8 cellular contexts compared by ENCODE assay signal in genomic region chr2:70553334-70553583, GRCh38. TPM values are rescaled to one million over a fixed set of nuclear protein-coding genes. Genes with fewer than 3 reads are reported as not detected.
DNase-seq lines count a peak whose midpoint lies in the region; ATAC-seq and TF ChIP-seq lines count a peak whose summit lies in the region.

No MANE protein-coding gene starts in this region.

- H3K27me3 ChIP-seq in cardiac muscle cell (peaks cover 34% of the 10 kb centered on the region), psoas muscle (ENCODE audit: insufficient read depth in 3 of 3, low read length in 2 of 3) (peaks cover 0 to 61% (median 12%) of the 10 kb centered on the region in 3 donors)

- TF ChIP-seq CTCF in cardiac muscle cell (IDR thresholded peaks at IDR 0.05; ENCODE audit: low read depth, low read length) (no peak), psoas muscle (IDR thresholded peaks at IDR 0.05) (no peak)

- no peak for TF ChIP-seq POLR2A in GM18505 (IDR thresholded peaks at IDR 0.05; ENCODE audit: borderline replicate concordance, extremely low read depth, insufficient read depth, insufficient read length)

- DNase-seq in activated CD4-positive, alpha-beta T cell treated with anti-CD3 and anti-CD28 coated beads for 48 hours: peak; percentile 25
- no peak for DNase-seq in cardiac muscle cell (ENCODE audit: low read depth in 1 of 2, low spot score in 1 of 2)
- DNase-seq in psoas muscle: no peak
- no peak for DNase-seq in medulla oblongata (ENCODE audit: extremely low spot score)
- DNase-seq in effector CD8-positive, alpha-beta T cell (lab: John Stamatoyannopoulos, UW): no peak
- DNase-seq in NCI-H2227 treated with DMSO at 0.1 percent for 48 hours (lab: John Stamatoyannopoulos, UW): no peak

- H3K4me3 ChIP-seq in cardiac muscle cell: peak overlapping the region; percentile 78
- peak overlapping the region; percentile 80 for H3K4me3 ChIP-seq in psoas muscle

- H3K4me1 ChIP-seq in cardiac muscle cell (ENCODE audit: low read depth) (peaks cover 13% of the 10 kb centered on the region), psoas muscle (peaks cover 8% of the 10 kb centered on the region)

- H3K9me3 ChIP-seq in cardiac muscle cell (ENCODE audit: low read depth) (no peaks in the 10 kb centered on the region), psoas muscle (no peaks in the 10 kb centered on the region)

- no peak overlapping the region for H3K27ac ChIP-seq in cardiac muscle cell
- no peak overlapping the region for H3K27ac ChIP-seq in psoas muscle

- 0 to 1% (median 0%) methylated on average over 17 to 18 of the region's 18 CpGs for WGBS in psoas muscle, 3 donors

- intact Hi-C loops in psoas muscle (cut with DNase I): no loop called here

- ATAC-seq in GM18505 (IDR thresholded peaks at IDR 0.05; ENCODE audit: unreplicated experiment) (peak; percentile 15), HG03280 (IDR thresholded peaks at IDR 0.05; ENCODE audit: unreplicated experiment) (peak; percentile 3), psoas muscle (peak in 3 of 4 donors; percentile 11 to 40 (median 30))

- H3K36me3 ChIP-seq in cardiac muscle cell (no peaks in the 10 kb centered on the region), psoas muscle (ENCODE audit: insufficient read depth in 1 of 2, low read depth in 1 of 2) (no peaks in the 10 kb centered on the region)

RNA-seq across cellular contexts. Expression of gene TGFA, which starts 0.4 kb away (rescaled TPM):
- total RNA-seq in cardiac muscle cell: 0.21 and 4.6 TPM in 2 replicates
- 0.44 TPM in 1 of 2 replicates, not detected in the other for polyA plus RNA-seq in cardiac muscle cell
- total RNA-seq in psoas muscle: under 1 TPM; 0.08 to 0.39 (median 0.18) TPM
- polyA plus RNA-seq in psoas muscle: under 1 TPM; 0.03 to 0.12 (median 0.09) TPM
